10 cellular contexts compared by ENCODE assay signal in genomic region chr14:106318700-106319099, GRCh38.
DNase-seq lines count a peak whose midpoint lies in the region; ATAC-seq and TF ChIP-seq lines count a peak whose summit lies in the region.
"Had no signal": no experiment of that assay in that cellular context is flagged by ENCODE, and none has a peak within 500 bp of the region (broad histone marks: within the 10 kb centered on the region; RNA-seq: fewer than 3 reads in every experiment).

No MANE protein-coding gene starts in this region.

- peak; percentile 65 for DNase-seq in GM13977 (ENCODE audit: low spot score)
- DNase-seq in UCSD-AML1 (lab: John Stamatoyannopoulos, UW; ENCODE audit: unreplicated experiment) = peak; percentile 28
- DNase-seq in activated naive CD4-positive, alpha-beta T cell treated with anti-CD3 and anti-CD28 coated beads, Interleukin-2, amount 50 U/mL, for 72 hours (ENCODE audit: low spot score in 2 of 2) = peak in 1 of 2 donors; percentile 81
- peak; percentile 8 for DNase-seq in stimulated activated CD8-positive, alpha-beta memory T cell treated with anti-CD3 and anti-CD28 coated beads, Interleukin-12 subunit alpha, Interleukin-12 subunit beta, amount 100 ng/mL, for 4 hours (ENCODE audit: low read depth)
- no peak for DNase-seq in NCI-H2227 (lab: John Stamatoyannopoulos, UW; ENCODE audit: unreplicated experiment)
- no peak for DNase-seq in substantia nigra (lab: John Stamatoyannopoulos, UW)
- DNase-seq: NCI-H1092 had no signal

- peak; percentile 33 to 74 for ATAC-seq in activated naive CD4-positive, alpha-beta T cell treated with anti-CD3 and anti-CD28 coated beads, Interleukin-2, amount 50 U/mL, for 72 hours
- ATAC-seq in HG03521 (IDR thresholded peaks at IDR 0.05; ENCODE audit: unreplicated experiment) (no peak), GM18519 (IDR thresholded peaks at IDR 0.05; ENCODE audit: low FRiP score, unreplicated experiment) (no peak)
- ATAC-seq: WTC11 had no signal

- H3K27ac Mint-ChIP-seq in activated naive CD4-positive, alpha-beta T cell treated with anti-CD3 and anti-CD28 coated beads, Interleukin-2, amount 50 U/mL, for 72 hours = no peak overlapping the region
- H3K27ac Mint-ChIP-seq: WTC11 had no signal

- in situ Hi-C loops in GM13977 (cut with MboI; ENCODE audit: low pct_unique_long_range_greater_than_20kb, low sequenced_read_pairs, unreplicated experiment) = no loop called here

- no peak overlapping the region for H3K27ac ChIP-seq in substantia nigra (ENCODE audit: low read depth, low read length, poor library complexity, severe bottlenecking)

- no peaks in the 10 kb centered on the region for H3K36me3 Mint-ChIP-seq in activated naive CD4-positive, alpha-beta T cell treated with anti-CD3 and anti-CD28 coated beads, Interleukin-2, amount 50 U/mL, for 72 hours

- no peaks in the 10 kb centered on the region for H3K9me3 Mint-ChIP-seq in activated naive CD4-positive, alpha-beta T cell treated with anti-CD3 and anti-CD28 coated beads, Interleukin-2, amount 50 U/mL, for 72 hours

- peak; percentile 79 for TF ChIP-seq CTCF in GM13977 (IDR thresholded peaks at IDR 0.05; ENCODE audit: extremely low read depth, insufficient read depth, missing control alignments)

Comparison
In these comparisons a context has a peak if more than half of its experiments do, and no peak if none do; other contexts are left out.
1. DNase-seq: peak in GM13977 (single experiment), UCSD-AML1 (single experiment) and stimulated activated CD8-positive, alpha-beta memory T cell treated with anti-CD3 and anti-CD28 coated beads, Interleukin-12 subunit alpha, Interleukin-12 subunit beta, amount 100 ng/mL, for 4 hours (single experiment); none in NCI-H2227 (single experiment) and substantia nigra (0 of 49).
2. ATAC-seq: peak in activated naive CD4-positive, alpha-beta T cell treated with anti-CD3 and anti-CD28 coated beads, Interleukin-2, amount 50 U/mL, for 72 hours (2 of 2); none in HG03521 (single experiment) and GM18519 (single experiment).